33 cellular contexts compared by ENCODE assay signal in the genomic region with DNA sequence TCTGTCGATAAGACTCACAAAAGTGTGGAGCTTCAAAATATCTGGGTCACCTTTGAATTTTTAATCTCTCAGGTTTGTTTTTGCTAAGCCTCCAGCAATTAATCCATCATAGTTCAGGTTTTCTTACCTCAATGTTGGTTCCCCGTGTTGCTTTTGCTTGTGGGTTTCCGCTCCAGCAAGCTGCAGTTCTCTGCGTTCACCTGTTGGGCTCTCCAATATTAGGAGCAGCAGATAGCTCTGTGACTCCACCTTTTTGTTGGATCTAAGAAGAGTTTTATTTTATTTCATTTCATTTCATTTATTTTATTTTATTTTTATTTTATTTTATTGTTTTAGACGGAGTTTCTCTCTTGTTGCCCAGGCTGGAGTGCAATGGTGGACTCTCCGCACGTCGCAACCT.
A peak's percentile ranks its signal among the peaks of the same experiment; 100 is the strongest.
DNase-seq lines count a peak whose midpoint lies in the region; ATAC-seq and TF ChIP-seq lines count a peak whose summit lies in the region.
"Had no signal": no experiment of that assay in that cellular context is flagged by ENCODE, and none has a peak within 500 bp of the region (broad histone marks: within the 10 kb centered on the region; RNA-seq: fewer than 3 reads in every experiment).

No MANE protein-coding gene starts in this region.

- H3K4me3 ChIP-seq in SK-N-SH (ENCODE audit: low read depth in 2 of 2, low read length in 1 of 2): no peak overlapping the region
- H3K4me3 ChIP-seq: ascending aorta, cardiac muscle cell, colonic mucosa, SK-N-MC, upper lobe of left lung had no signal

- POLR2A ChIA-PET in HEK293T (lab: Yijun Ruan, JAX) (no interaction called here), SK-N-SH (lab: Yijun Ruan, JAX) (no interaction called here)

- 88% methylated on average over 8 of the region's 8 CpGs for WGBS in SK-N-SH (ENCODE audit: low lambda C conversion rate)

- ATAC-seq in activated CD4-positive, CD25-positive, alpha-beta regulatory T cell treated with anti-CD3 and anti-CD28 coated beads, Interleukin-2, amount 50 U/mL, for 24 hours: no peak
- ATAC-seq: activated T-cell treated with anti-CD3 and anti-CD28 coated beads, Interleukin-2, amount 50 U/mL, for 4 hours; left lobe of liver; stimulated activated naive B cell treated with anti-CD40 and anti-IgM and Interleukin-4, amounts not matched to agents 10 μg/mL and 1 μg/mL and 100 μg/mL, for 72 hours had no signal

- no peak for TF ChIP-seq EP300 in SK-N-SH (IDR thresholded peaks at IDR 0.05; ENCODE audit: borderline replicate concordance in 1 of 2, low read depth in 1 of 2, low read length in 1 of 2)

- no peaks in the 10 kb centered on the region for H3K9me3 Mint-ChIP-seq in neural crest cell
- H3K9me3 Mint-ChIP-seq: memory B cell; stimulated activated naive B cell treated with anti-CD40 and anti-IgM and Interleukin-4, amounts not matched to agents 10 μg/mL and 1 μg/mL and 100 μg/mL, for 72 hours; T-helper 1 cell treated with Interleukin-12 subunit alpha and Interleukin-12 subunit beta and Interleukin-4 antibody, amounts not matched to agents 30 μg/mL and 1 μg/mL, for 36 hours had no signal

- DNase-seq in NCI-H2107 treated with DMSO at 0.1 percent for 48 hours (lab: John Stamatoyannopoulos, UW; ENCODE audit: unreplicated experiment): peak; percentile 17
- no peak for DNase-seq in NCI-H2107 (lab: John Stamatoyannopoulos, UW)
- DNase-seq in HEK293T (ENCODE audit: extremely low spot score): peak; percentile 34
- peak; percentile 1 for DNase-seq in RKO (ENCODE audit: low spot score)
- DNase-seq in neural crest cell (ENCODE audit: low read depth, low spot score): no peak
- no peak for DNase-seq in SK-N-SH
- DNase-seq in NCI-H2171 treated with DMSO at 0.1 percent for 48 hours (lab: John Stamatoyannopoulos, UW): no peak
- DNase-seq: activated CD4-positive, CD25-positive, alpha-beta regulatory T cell; activated gamma-delta T cell treated with Interleukin-2 at 50 U/mL for 16 hours; activated naive CD8-positive, alpha-beta T cell treated with anti-CD3 and anti-CD28 coated beads, Interleukin-2, amount 10 ng/mL, durations not matched to agents 7 days and 5 days; activated T-cell treated with anti-CD3 and anti-CD28 coated beads, Interleukin-2, amount 50 U/mL, for 4 hours; CD4-positive, CD25-positive, alpha-beta regulatory T cell; colonic mucosa; effector CD4-positive, alpha-beta T cell; HCEC 1CT; hypothalamus; NCI-H1092; NCI-H187 treated with DMSO at 0.1 percent for 48 hours; NCI-H226; NCI-H748 treated with DMSO at 0.1 percent for 48 hours; RPMI8226; small intestine; stimulated activated naive B cell treated with anti-CD40 and anti-IgM and Interleukin-4, amounts not matched to agents 10 μg/mL and 1 μg/mL and 100 μg/mL, for 72 hours; substantia nigra had no signal

- no peaks in the 10 kb centered on the region for H3K36me3 Mint-ChIP-seq in neural crest cell (ENCODE audit: low read depth)
- H3K36me3 Mint-ChIP-seq: activated naive CD8-positive, alpha-beta T cell treated with anti-CD3 and anti-CD28 coated beads, Interleukin-2, amount 10 ng/mL, durations not matched to agents 7 days and 5 days; CD4-positive, CD25-positive, alpha-beta regulatory T cell; memory B cell; stimulated activated naive B cell treated with anti-CD40 and anti-IgM and Interleukin-4, amounts not matched to agents 10 μg/mL and 1 μg/mL and 100 μg/mL, for 72 hours had no signal

- no peak overlapping the region for H3K27ac Mint-ChIP-seq in neural crest cell (ENCODE audit: unreplicated experiment)
- H3K27ac Mint-ChIP-seq: activated naive CD8-positive, alpha-beta T cell treated with anti-CD3 and anti-CD28 coated beads, Interleukin-2, amount 10 ng/mL, durations not matched to agents 7 days and 5 days; CD4-positive, CD25-positive, alpha-beta regulatory T cell; memory B cell; stimulated activated naive B cell treated with anti-CD40 and anti-IgM and Interleukin-4, amounts not matched to agents 10 μg/mL and 1 μg/mL and 100 μg/mL, for 72 hours; T-helper 1 cell treated with Interleukin-12 subunit alpha and Interleukin-12 subunit beta and Interleukin-4 antibody, amounts not matched to agents 30 μg/mL and 1 μg/mL, for 36 hours had no signal

- H3F3A ChIP-seq in SK-N-SH (replicated peaks; ENCODE audit: insufficient read depth): no peaks in the 10 kb centered on the region

- H3K4me1 Mint-ChIP-seq in neural crest cell: no peaks in the 10 kb centered on the region
- H3K4me1 Mint-ChIP-seq: CD4-positive, CD25-positive, alpha-beta regulatory T cell; memory B cell; stimulated activated naive B cell treated with anti-CD40 and anti-IgM and Interleukin-4, amounts not matched to agents 10 μg/mL and 1 μg/mL and 100 μg/mL, for 72 hours had no signal

- H3K27me3 Mint-ChIP-seq in neural crest cell (ENCODE audit: low read depth): no peaks in the 10 kb centered on the region
- H3K27me3 Mint-ChIP-seq: activated naive CD8-positive, alpha-beta T cell treated with anti-CD3 and anti-CD28 coated beads, Interleukin-2, amount 10 ng/mL, durations not matched to agents 7 days and 5 days; CD4-positive, CD25-positive, alpha-beta regulatory T cell; memory B cell; stimulated activated naive B cell treated with anti-CD40 and anti-IgM and Interleukin-4, amounts not matched to agents 10 μg/mL and 1 μg/mL and 100 μg/mL, for 72 hours had no signal

- no peak overlapping the region for H3K9ac ChIP-seq in SK-N-SH

- no peaks in the 10 kb centered on the region for H3K9me3 ChIP-seq in SK-N-SH
- H3K9me3 ChIP-seq: ascending aorta, colonic mucosa, upper lobe of left lung had no signal

- no peak overlapping the region for H3K27ac ChIP-seq in SK-N-SH (ENCODE audit: low read depth in 2 of 2, low read length in 1 of 2)
- H3K27ac ChIP-seq: ascending aorta, cardiac muscle cell, colonic mucosa, epithelial cell of prostate, SK-N-MC, upper lobe of left lung had no signal

- H2AFZ ChIP-seq in SK-N-SH (ENCODE audit: low read depth): no peak overlapping the region

- H3K36me3 ChIP-seq in SK-N-SH (replicated peaks in 1 of 2; ENCODE audit: control insufficient read depth in 1 of 2, insufficient read depth in 2 of 2, low read length in 1 of 2): no peaks in the 10 kb centered on the region
- H3K36me3 ChIP-seq: ascending aorta, cardiac muscle cell, colonic mucosa, upper lobe of left lung had no signal

- CTCF ChIA-PET in HEK293T (lab: Yijun Ruan, JAX): no interaction called here
- CTCF ChIA-PET in SK-N-SH (lab: Yijun Ruan, JAX): interaction anchor here (1.7 kb wide), 1 partner anchor 13 kb away, joined by 4 read pairs; no protein-coding TSS in a partner anchor

- H3K27me3 ChIP-seq in SK-N-SH (ENCODE audit: insufficient read depth): no peaks in the 10 kb centered on the region
- H3K27me3 ChIP-seq: ascending aorta, cardiac muscle cell, colonic mucosa, upper lobe of left lung had no signal

- H3K9me2 ChIP-seq in SK-N-SH: no peaks in the 10 kb centered on the region

- peaks cover 0 to 4% of the 10 kb centered on the region in 2 experiments; a peak in 2 of 4 replicates for H3K4me1 ChIP-seq in SK-N-SH (ENCODE audit: control insufficient read depth in 1 of 2, insufficient read depth in 2 of 2, low read depth in 1 of 2, low read length in 1 of 2)
- H3K4me1 ChIP-seq: ascending aorta, colonic mucosa, upper lobe of left lung had no signal

- no peak overlapping the region for H3K4me2 ChIP-seq in SK-N-SH

- TF ChIP-seq CTCF in neural crest cell (conservative IDR thresholded peaks at IDR 0.05): peak; percentile 15
- no peak for TF ChIP-seq CTCF in SK-N-SH (IDR thresholded peaks at IDR 0.05)

- H3K4me3 Mint-ChIP-seq in neural crest cell: no peak overlapping the region
- H3K4me3 Mint-ChIP-seq: activated naive CD8-positive, alpha-beta T cell treated with anti-CD3 and anti-CD28 coated beads, Interleukin-2, amount 10 ng/mL, durations not matched to agents 7 days and 5 days; activated T-cell treated with anti-CD3 and anti-CD28 coated beads, Interleukin-2, amount 50 U/mL, for 4 hours; CD4-positive, CD25-positive, alpha-beta regulatory T cell; memory B cell; stimulated activated naive B cell treated with anti-CD40 and anti-IgM and Interleukin-4, amounts not matched to agents 10 μg/mL and 1 μg/mL and 100 μg/mL, for 72 hours; T-helper 1 cell treated with Interleukin-12 subunit alpha and Interleukin-12 subunit beta and Interleukin-4 antibody, amounts not matched to agents 30 μg/mL and 1 μg/mL, for 36 hours had no signal

- H4K20me1 ChIP-seq in SK-N-SH (ENCODE audit: insufficient read depth): no peaks in the 10 kb centered on the region

- TF ChIP-seq RAD21 in SK-N-SH (IDR thresholded peaks at IDR 0.05; ENCODE audit: low read length): no peak

- H3K79me2 ChIP-seq in SK-N-SH (ENCODE audit: insufficient read depth): no peaks in the 10 kb centered on the region

TF ChIP-seq in HEK293T, 16 proteins besides CTCF, POLR2A, EP300 and RAD21:
- TF ChIP-seq NFRKB (IDR thresholded peaks at IDR 0.05): no peak
- no peak for TF ChIP-seq BHLHE40 (IDR thresholded peaks at IDR 0.05; ENCODE audit: borderline replicate concordance)
- TF ChIP-seq CTBP1 (IDR thresholded peaks at IDR 0.05; ENCODE audit: borderline replicate concordance): no peak

TF ChIP-seq in SK-N-SH, 30 proteins besides CTCF, POLR2A, EP300 and RAD21:
- no peak for TF ChIP-seq TEAD4 (IDR thresholded peaks at IDR 0.05; ENCODE audit: borderline replicate concordance, insufficient read depth)
- no peak for TF ChIP-seq EZH2phosphoT487 (IDR thresholded peaks at IDR 0.05; ENCODE audit: borderline replicate concordance, low read depth)
- TF ChIP-seq FOSL2 (IDR thresholded peaks at IDR 0.05; ENCODE audit: borderline replicate concordance, low read depth): no peak
- no peak for TF ChIP-seq JUND (IDR thresholded peaks at IDR 0.05)
- TF ChIP-seq FOXM1 (IDR thresholded peaks at IDR 0.05; ENCODE audit: low read depth): no peak
- TF ChIP-seq ELF1 (IDR thresholded peaks at IDR 0.05): no peak
- TF ChIP-seq, protein P1, sequence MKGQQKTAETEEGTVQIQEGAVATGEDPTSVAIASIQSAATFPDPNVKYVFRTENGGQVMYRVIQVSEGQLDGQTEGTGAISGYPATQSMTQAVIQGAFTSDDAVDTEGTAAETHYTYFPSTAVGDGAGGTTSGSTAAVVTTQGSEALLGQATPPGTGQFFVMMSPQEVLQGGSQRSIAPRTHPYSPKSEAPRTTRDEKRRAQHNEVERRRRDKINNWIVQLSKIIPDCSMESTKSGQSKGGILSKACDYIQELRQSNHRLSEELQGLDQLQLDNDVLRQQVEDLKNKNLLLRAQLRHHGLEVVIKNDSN (IDR thresholded peaks at IDR 0.05; ENCODE audit: borderline replicate concordance, low read depth): no peak

Comparison
In these comparisons a context has a peak if more than half of its experiments do, and no peak if none do; other contexts are left out.
1. DNase-seq: peak in NCI-H2107 treated with DMSO at 0.1 percent for 48 hours (single experiment), HEK293T (single experiment) and RKO (single experiment); none in NCI-H2107 (single experiment), neural crest cell (single experiment), SK-N-SH (single experiment) and NCI-H2171 treated with DMSO at 0.1 percent for 48 hours (single experiment).